ENCODE assay signal across 29 cellular contexts in the genomic region with DNA sequence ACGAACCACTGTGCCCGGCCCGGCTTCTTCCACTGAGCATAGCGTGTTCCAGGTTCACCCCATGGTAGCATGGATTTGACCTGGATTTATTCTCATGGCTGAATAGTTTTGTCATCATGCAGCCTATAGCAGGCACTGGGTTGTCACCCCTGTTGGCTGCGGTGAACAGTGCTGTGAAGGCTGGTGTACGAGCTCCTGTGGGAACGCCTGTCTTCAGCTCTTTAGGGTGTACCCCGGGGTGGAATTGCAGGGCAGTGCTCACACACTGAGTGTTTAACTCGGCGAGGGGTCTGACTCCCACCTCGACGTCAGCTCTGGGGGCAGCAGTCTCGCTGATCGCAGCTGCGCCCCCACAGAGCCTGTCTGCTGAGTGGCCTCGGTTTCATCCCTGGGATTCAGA. TPM values are rescaled to one million over a fixed set of nuclear protein-coding genes. Genes with fewer than 3 reads are reported as not detected.
A peak's percentile ranks its signal among the peaks of the same experiment; 100 is the strongest.
DNase-seq lines count a peak whose midpoint lies in the region; ATAC-seq lines count a peak whose summit lies in the region.
"Had no signal": no experiment of that assay in that cellular context is flagged by ENCODE, and none has a peak within 500 bp of the region (broad histone marks: within the 10 kb centered on the region; RNA-seq: fewer than 3 reads in every experiment).

No MANE protein-coding gene starts in this region.

- no peaks in the 10 kb centered on the region for H3K4me1 ChIP-seq in right cardiac atrium (ENCODE audit: control insufficient read depth, insufficient read depth, low read length)
- no peaks in the 10 kb centered on the region for H3K4me1 ChIP-seq in neuronal stem cell (ENCODE audit: control insufficient read depth in 2 of 2, insufficient read depth in 1 of 2, low read depth in 1 of 2, low read length in 2 of 2)
- H3K4me1 ChIP-seq: A549; BLaER1 treated with 17β-estradiol and CSF1 and Interleukin-3, amounts not matched to agents 10 nM and 100 nM had no signal

- H4K91ac ChIP-seq in neuronal stem cell (ENCODE audit: low read depth, low read length, poor library complexity), result no peak overlapping the region

- no peak overlapping the region for H2BK15ac ChIP-seq in neuronal stem cell (ENCODE audit: low read length)

- H3K27ac ChIP-seq in right cardiac atrium (ENCODE audit: low read length) (no peak overlapping the region), neuronal stem cell (replicated peaks; ENCODE audit: low read length) (no peak overlapping the region)
- H3K27ac ChIP-seq: 22Rv1; A549; BLaER1; BLaER1 treated with 17β-estradiol and CSF1 and Interleukin-3, amounts not matched to agents 10 nM and 100 nM; C4-2B had no signal

- H4K8ac ChIP-seq in neuronal stem cell (ENCODE audit: low read depth, low read length), result no peak overlapping the region

- no peak overlapping the region for H3K9ac ChIP-seq in neuronal stem cell (ENCODE audit: low read depth, low read length, poor library complexity)
- H3K9ac ChIP-seq: BLaER1; BLaER1 treated with 17β-estradiol and CSF1 and Interleukin-3, amounts not matched to agents 10 nM and 100 nM had no signal

- no peak overlapping the region for H2BK120ac ChIP-seq in neuronal stem cell (ENCODE audit: low read depth, low read length)

- ATAC-seq in right cardiac atrium (no peak), Right ventricle myocardium superior (ENCODE audit: poor library complexity) (no peak)
- ATAC-seq: A549; CD8-positive, alpha-beta T cell had no signal

- DNase-seq in right cardiac atrium (peak in 2 of 3 donors; percentile 29 to 31), Right ventricle myocardium superior (no peak), neuronal stem cell (ENCODE audit: low spot score) (no peak)
- no peak for DNase-seq in activated CD4-positive, CD25-positive, alpha-beta regulatory T cell treated with anti-CD3 and anti-CD28 coated beads, Interleukin-2, amount 50 U/mL, for 72 hours
- DNase-seq: 8988T; ACHN; AML-193; BE2C; C1 segment of cervical spinal cord; Calu3; CD4-positive, alpha-beta memory T cell; CD4-positive, alpha-beta T cell; CD4-positive, CD25-positive, alpha-beta regulatory T cell; CD8-positive, alpha-beta memory T cell; CD8-positive, alpha-beta T cell; COR-L47; DMS 273 treated with DMSO at 0.1 percent for 48 hours; DMS153; DMS53; DMS79; DMS79 treated with DMSO at 0.1 percent for 48 hours; DND-41; EL had no signal

- no peaks in the 10 kb centered on the region for H3K79me1 ChIP-seq in neuronal stem cell (ENCODE audit: low read depth, low read length)

- intact Hi-C loops in right cardiac atrium (cut with DNase I), result no loop called here
- intact Hi-C loops in Right ventricle myocardium superior (cut with DNase I), result no loop called here

- no peak overlapping the region for H3K4me2 ChIP-seq in neuronal stem cell (ENCODE audit: insufficient read depth, low read length, poor library complexity, severe bottlenecking)
- H3K4me2 ChIP-seq: A549; BLaER1; BLaER1 treated with 17β-estradiol and CSF1 and Interleukin-3, amounts not matched to agents 10 nM and 100 nM had no signal

- H3K14ac ChIP-seq in neuronal stem cell (ENCODE audit: low read length), result no peak overlapping the region

- H3K4ac ChIP-seq in neuronal stem cell (ENCODE audit: low read length), result no peak overlapping the region

- no peak overlapping the region for H2BK12ac ChIP-seq in neuronal stem cell (ENCODE audit: low read length)

- H2AK5ac ChIP-seq in neuronal stem cell (ENCODE audit: low read depth, low read length), result no peak overlapping the region

- no peak overlapping the region for H3K4me3 ChIP-seq in right cardiac atrium (ENCODE audit: low read length)
- H3K4me3 ChIP-seq in neuronal stem cell (ENCODE audit: low read length in 2 of 2), result no peak overlapping the region
- H3K4me3 ChIP-seq: A549; BLaER1; BLaER1 treated with 17β-estradiol and CSF1 and Interleukin-3, amounts not matched to agents 10 nM and 100 nM had no signal

- no peak overlapping the region for H2BK5ac ChIP-seq in neuronal stem cell (ENCODE audit: low read length)

- no peaks in the 10 kb centered on the region for H3K27me3 ChIP-seq in right cardiac atrium (ENCODE audit: control insufficient read depth, insufficient read depth)
- no peaks in the 10 kb centered on the region for H3K27me3 ChIP-seq in neuronal stem cell (ENCODE audit: control insufficient read depth in 3 of 3, insufficient read depth in 3 of 3, low read depth in 1 of 3, low read length in 3 of 3)
- H3K27me3 ChIP-seq: BE2C; BLaER1; BLaER1 treated with 17β-estradiol and CSF1 and Interleukin-3, amounts not matched to agents 10 nM and 100 nM had no signal

- H3K23ac ChIP-seq in neuronal stem cell (ENCODE audit: low read depth, low read length, poor library complexity), result no peak overlapping the region

- peaks cover 0 to 59% of the 10 kb centered on the region in 2 donors for H3K36me3 ChIP-seq in neuronal stem cell (replicated peaks in 1 of 2; ENCODE audit: control insufficient read depth in 2 of 2, insufficient read depth in 2 of 2, low read length in 2 of 2)
- H3K36me3 ChIP-seq: BE2C had no signal

- H2AFZ ChIP-seq in neuronal stem cell (ENCODE audit: low read length), result no peak overlapping the region

- 89% methylated on average over 16 of the region's 16 CpGs for WGBS in right cardiac atrium
- no CpG with 5 or more reads among the region's 16 CpGs for WGBS in neuronal stem cell (ENCODE audit: extremely low coverage in 2 of 2, insufficient read length in 2 of 2, insufficient replicate concordance in 1 of 2), 2 donors

- H3K9me3 ChIP-seq in right cardiac atrium (ENCODE audit: control insufficient read depth, low read length) (no peaks in the 10 kb centered on the region), neuronal stem cell (replicated peaks in 1 of 2; ENCODE audit: control insufficient read depth in 2 of 2, insufficient read depth in 1 of 2, low read depth in 1 of 2, low read length in 2 of 2) (no peaks in the 10 kb centered on the region)
- H3K9me3 ChIP-seq: A549; BE2C; BLaER1; BLaER1 treated with 17β-estradiol and CSF1 and Interleukin-3, amounts not matched to agents 10 nM and 100 nM; Caco-2 had no signal

- H3K18ac ChIP-seq in neuronal stem cell (ENCODE audit: low read length), result peak overlapping the region; percentile 48

RNA-seq across cellular contexts. Expression of a gene that starts 15.3 kb away (rescaled TPM):
- total RNA-seq in right cardiac atrium, result 1 to 10 TPM in 3 of 4 donors, under 1 TPM in 1; 0.89 to 1.4 (median 1.2) TPM
- polyA plus RNA-seq in right cardiac atrium, result 2.4 TPM
- total RNA-seq in Right ventricle myocardium superior, result 1.3 TPM
- 4.2 TPM for polyA plus RNA-seq in neuronal stem cell (2013, experiment 1 of 2)
- polyA plus RNA-seq in neuronal stem cell (2013, experiment 2 of 2), result 3.8 TPM
- total RNA-seq: CD4-positive, CD25-positive, alpha-beta regulatory T cell had no signal
- polyA plus RNA-seq: CD4-positive, alpha-beta memory T cell; CD8-positive, alpha-beta memory T cell had no signal

RNA-seq across cellular contexts. Expression of a gene that starts 50.9 kb away (rescaled TPM):
- total RNA-seq in right cardiac atrium, result 10 to 100 TPM; 33.4 to 51.3 (median 48.0) TPM
- 29.4 TPM for polyA plus RNA-seq in right cardiac atrium
- total RNA-seq in Right ventricle myocardium superior, result 49.8 TPM
- 21.6 TPM for polyA plus RNA-seq in neuronal stem cell (2013, experiment 1 of 2)
- polyA plus RNA-seq in neuronal stem cell (2013, experiment 2 of 2), result 22.4 TPM

Comparison
In these comparisons a context has a peak if more than half of its experiments do, and no peak if none do; other contexts are left out.
1. DNase-seq: peak in right cardiac atrium (2 of 3); none in Right ventricle myocardium superior (single experiment), neuronal stem cell (single experiment) and activated CD4-positive, CD25-positive, alpha-beta regulatory T cell treated with anti-CD3 and anti-CD28 coated beads, Interleukin-2, amount 50 U/mL, for 72 hours (single experiment).